ENCODE assay signal across 28 cellular contexts in genomic region chr19:29004796-29005195, GRCh38.
"Had no signal": no experiment of that assay in that cellular context is flagged by ENCODE, and none has a peak within 500 bp of the region (broad histone marks: within the 10 kb centered on the region; RNA-seq: fewer than 3 reads in every experiment).

No MANE protein-coding gene starts in this region.

- H3K9me3 ChIP-seq: adrenal gland, body of pancreas, esophagus muscularis mucosa, gastrocnemius medialis had no signal

- ATAC-seq: activated CD4-positive, alpha-beta T cell treated with anti-CD3 and anti-CD28 coated beads for 36 hours; activated CD8-positive, alpha-beta memory T cell treated with anti-CD3 and anti-CD28 coated beads, Interleukin-2, amount 10 ng/mL, durations not matched to agents 7 days and 5 days; activated CD8-positive, alpha-beta T cell treated with anti-CD3 and anti-CD28 coated beads, Interleukin-2, amount 10 ng/mL, durations not matched to agents 7 days and 5 days; activated naive CD8-positive, alpha-beta T cell treated with anti-CD3 and anti-CD28 coated beads, Interleukin-2, amount 50 U/mL, for 24 hours; body of pancreas; effector memory CD8-positive, alpha-beta T cell; foreskin keratinocyte; gastrocnemius medialis had no signal

- H3K27ac ChIP-seq: adrenal gland, body of pancreas, esophagus muscularis mucosa, foreskin keratinocyte, gastrocnemius medialis had no signal

- DNase-seq: activated CD4-positive, alpha-beta memory T cell treated with anti-CD3 and anti-CD28 coated beads for 36 hours; activated CD4-positive, alpha-beta T cell treated with anti-CD3 and anti-CD28 coated beads for 36 hours; activated CD4-positive, alpha-beta T cell treated with anti-CD3 and anti-CD28 coated beads, Interleukin-2, amount 10 ng/mL, durations not matched to agents 24 days and 14 days; activated CD4-positive, CD25-positive, alpha-beta regulatory T cell; activated CD4-positive, CD25-positive, alpha-beta regulatory T cell treated with anti-CD3 and anti-CD28 coated beads, Interleukin-2, amount 50 U/mL, for 72 hours; activated CD8-positive, alpha-beta memory T cell treated with anti-CD3 and anti-CD28 coated beads, Interleukin-2, amount 10 ng/mL, durations not matched to agents 7 days and 5 days; activated CD8-positive, alpha-beta memory T cell treated with anti-CD3 and anti-CD28 coated beads, Interleukin-2, amount 50 U/mL, for 4 hours; activated CD8-positive, alpha-beta T cell treated with anti-CD3 and anti-CD28 coated beads, Interleukin-2, amount 10 ng/mL, durations not matched to agents 7 days and 5 days; activated effector memory CD4-positive, alpha-beta T cell treated with anti-CD3 and anti-CD28 coated beads, Interleukin-2, amount 50 U/mL, for 16 hours; activated naive CD4-positive, alpha-beta T cell treated with anti-CD3 and anti-CD28 coated beads for 36 hours; activated naive CD8-positive, alpha-beta T cell treated with anti-CD3 and anti-CD28 coated beads for 36 hours; activated naive CD8-positive, alpha-beta T cell treated with anti-CD3 and anti-CD28 coated beads, Interleukin-2, amount 50 U/mL, for 24 hours; activated T-cell treated with anti-CD3 and anti-CD28 coated beads, Interleukin-2, amount 50 U/mL, for 1 hour; activated T-cell treated with anti-CD3 and anti-CD28 coated beads, Interleukin-2, amount 50 U/mL, for 48 hours; adrenal gland; amygdala; body of pancreas; caudate nucleus; cortex of kidney; dermis blood vessel endothelial cell; effector CD4-positive, alpha-beta T cell; effector memory CD8-positive, alpha-beta T cell; erythroblast; foreskin keratinocyte; gastrocnemius medialis; T-helper 2 cell had no signal

- H3K4me3 ChIP-seq: adrenal gland, body of pancreas, esophagus muscularis mucosa, gastrocnemius medialis had no signal

- H3K4me1 ChIP-seq: adrenal gland, body of pancreas, foreskin keratinocyte, gastrocnemius medialis had no signal

- H3K27me3 ChIP-seq: body of pancreas, foreskin keratinocyte, gastrocnemius medialis had no signal

- FAIRE-seq: colon had no signal

- H3K36me3 ChIP-seq: adrenal gland, esophagus muscularis mucosa, gastrocnemius medialis had no signal
